Comparison of ENCODE assay signal across 35 cellular contexts in the genomic region with DNA sequence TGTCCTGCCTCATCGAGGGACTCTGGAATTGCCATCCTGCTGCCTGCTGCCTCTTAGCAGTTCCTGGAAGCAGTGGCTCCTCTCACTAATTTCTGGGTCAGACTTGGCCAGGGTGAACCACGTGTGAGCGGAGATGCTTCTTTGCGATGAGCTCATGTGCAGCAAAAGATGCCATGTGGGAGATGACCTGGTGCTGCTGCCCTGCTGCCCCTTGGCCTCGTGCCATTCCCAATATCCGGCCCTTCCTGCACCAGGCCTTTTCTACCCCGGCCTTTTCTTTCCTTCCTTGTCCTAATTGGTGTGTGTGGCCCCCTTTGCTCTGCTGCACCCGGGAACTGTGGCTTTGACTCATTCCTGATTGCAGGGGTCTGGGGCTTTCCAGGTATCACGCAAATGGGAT.
"Had no signal": no experiment of that assay in that cellular context is flagged by ENCODE, and none has a peak within 500 bp of the region (broad histone marks: within the 10 kb centered on the region; RNA-seq: fewer than 3 reads in every experiment).

No MANE protein-coding gene starts in this region.

- FAIRE-seq: astrocyte, RCC 7860 had no signal

- H3K4me1 ChIP-seq: body of pancreas, breast epithelium had no signal

- H3K4me2 ChIP-seq: PC-9 had no signal

- H3K9me3 ChIP-seq: body of pancreas, breast epithelium, MG63 had no signal

- H3K4me3 ChIP-seq: body of pancreas, breast epithelium, MG63, PC-9 had no signal

- H3K27me3 ChIP-seq: body of pancreas, breast epithelium, MG63 had no signal

- ATAC-seq: activated CD8-positive, alpha-beta memory T cell treated with anti-CD3 and anti-CD28 coated beads, Interleukin-2, amount 10 ng/mL, durations not matched to agents 7 days and 5 days; body of pancreas; Right ventricle myocardium inferior had no signal

- H3K27ac ChIP-seq: body of pancreas, breast epithelium, PC-9, RWPE1, VCaP had no signal

- DNase-seq: activated CD4-positive, alpha-beta memory T cell treated with anti-CD3 and anti-CD28 coated beads, Interleukin-2, amount 10 ng/mL, durations not matched to agents 7 days and 5 days; activated CD4-positive, alpha-beta T cell treated with anti-CD3 and anti-CD28 coated beads for 1 hour; activated CD4-positive, alpha-beta T cell treated with anti-CD3 and anti-CD28 coated beads for 48 hours; activated CD4-positive, CD25-positive, alpha-beta regulatory T cell; activated CD8-positive, alpha-beta memory T cell treated with anti-CD3 and anti-CD28 coated beads for 24 hours; activated CD8-positive, alpha-beta memory T cell treated with anti-CD3 and anti-CD28 coated beads, Interleukin-2, amount 10 ng/mL, durations not matched to agents 7 days and 5 days; activated CD8-positive, alpha-beta memory T cell treated with anti-CD3 and anti-CD28 coated beads, Interleukin-2, amount 50 U/mL, for 48 hours; activated gamma-delta T cell; activated naive CD4-positive, alpha-beta T cell treated with Interleukin-2 at 50 U/mL for 16 hours; activated naive CD8-positive, alpha-beta T cell treated with anti-CD3 and anti-CD28 coated beads, Interleukin-2, amount 10 ng/mL, durations not matched to agents 7 days and 5 days; activated T-cell treated with anti-CD3 and anti-CD28 coated beads, Interleukin-2, amount 50 U/mL, for 48 hours; amygdala; body of pancreas; Kasumi-1; KG1; MG63; NCI-H1048; NCI-H1105 treated with DMSO at 0.1 percent for 48 hours; NCI-H1436; NCI-H1694; NCI-H2029; NCI-H345; NCI-H524 treated with DMSO at 0.1 percent for 48 hours; NK-92 treated with Interleukin-12 subunit alpha and Interleukin-12 subunit beta, amount 100 ng/mL, for 24 hours; PC-9; SW 1271; T-helper 1 cell; T-helper 2 cell; T-helper 9 cell had no signal

- H2AFZ ChIP-seq: PC-9 had no signal

- H3K36me3 ChIP-seq: breast epithelium, MG63 had no signal
